ENCODE assay signal across 22 cellular contexts in the genomic region with DNA sequence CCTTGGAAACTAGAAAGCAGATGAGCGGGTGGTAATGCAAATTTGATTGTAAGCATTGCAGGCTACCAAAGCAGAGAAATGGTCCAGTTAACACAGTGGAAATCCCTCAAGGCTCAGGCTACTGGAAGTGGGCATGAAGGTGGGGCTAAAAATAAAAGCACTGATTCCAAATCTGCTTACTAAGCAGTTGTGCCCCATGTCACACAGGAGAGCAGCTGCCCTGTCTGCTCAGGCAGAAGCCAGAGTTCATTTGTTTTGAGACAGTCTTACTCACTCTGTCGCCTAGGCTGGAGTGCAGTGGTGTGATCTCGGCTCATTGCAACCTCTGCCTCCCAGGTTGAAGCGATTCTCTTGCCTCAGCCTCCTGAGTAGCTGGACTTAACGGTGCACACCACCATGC. TPM values are rescaled to one million over a fixed set of nuclear protein-coding genes. Genes with fewer than 3 reads are reported as not detected.
"Had no signal": no experiment of that assay in that cellular context is flagged by ENCODE, and none has a peak within 500 bp of the region (broad histone marks: within the 10 kb centered on the region; RNA-seq: fewer than 3 reads in every experiment).

No MANE protein-coding gene starts in this region.

- H3K4me1 ChIP-seq: right atrium auricular region had no signal

- H3K4me2 ChIP-seq: smooth muscle cell had no signal

- FAIRE-seq: endometrium had no signal

- DNase-seq: effector memory CD4-positive, alpha-beta T cell; gastrocnemius medialis; islet precursor cell; mammary epithelial cell; naive thymus-derived CD8-positive, alpha-beta T cell; posterior cingulate gyrus; stimulated activated CD4-positive, alpha-beta T cell treated with anti-CD3 and anti-CD28 coated beads, Interleukin-2, amount 100 ng/mL, for 48 hours; stimulated activated naive CD4-positive, alpha-beta T cell treated with Interleukin-2 at 50 U/mL for 16 hours; trophoblast cell had no signal

- H3K9me3 ChIP-seq: gastrocnemius medialis, neutrophil, right atrium auricular region had no signal

- H3K4me3 ChIP-seq: gastrocnemius medialis, right atrium auricular region, smooth muscle cell had no signal

- H3K36me3 ChIP-seq: gastrocnemius medialis, neutrophil, right atrium auricular region had no signal

- ATAC-seq: esophagus mucosa; left lobe of liver; naive thymus-derived CD8-positive, alpha-beta T cell had no signal

- H3K27me3 ChIP-seq: gastrocnemius medialis, neutrophil, right atrium auricular region had no signal

- H3K27ac ChIP-seq: gastrocnemius medialis, neutrophil, right atrium auricular region had no signal

RNA-seq across cellular contexts. Expression of gene TSPYL6, which starts 42.5 kb away (rescaled TPM):
- total RNA-seq: esophagus mucosa; fibroblast of lung; gastrocnemius medialis; left lobe of liver; lower leg skin; mammary epithelial cell; mesenteric fat pad; mononuclear cell; naive thymus-derived CD8-positive, alpha-beta T cell; osteocyte; right atrium auricular region; smooth muscle cell had no signal
- polyA plus RNA-seq: fibroblast of lung; mammary epithelial cell; naive thymus-derived CD8-positive, alpha-beta T cell; neural cell; smooth muscle cell; urinary bladder had no signal
